In the genomic region with DNA sequence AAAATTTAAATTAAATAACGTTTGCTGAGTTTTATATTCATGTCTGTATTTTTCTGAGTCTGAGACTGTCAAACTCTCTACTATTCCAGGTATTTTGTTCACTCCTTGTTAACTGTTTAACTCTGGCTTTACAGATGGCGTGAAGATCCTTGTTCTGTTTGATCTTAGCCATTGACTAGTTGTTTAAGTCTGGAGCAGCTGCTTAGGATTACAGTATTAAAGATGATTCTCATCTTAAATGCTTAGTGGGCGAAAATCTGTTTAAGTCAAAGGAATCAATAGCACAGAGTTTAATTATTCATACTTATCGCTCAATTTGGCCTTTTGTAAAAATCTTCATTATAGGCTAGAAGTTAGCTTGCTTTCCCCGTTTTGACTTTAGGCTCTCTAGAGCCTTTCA, we compare ENCODE assay signal across 15 cellular contexts. TPM values are rescaled to one million over a fixed set of nuclear protein-coding genes. Genes with fewer than 3 reads are reported as not detected.
DNase-seq lines count a peak whose midpoint lies in the region; ATAC-seq, FAIRE-seq and TF ChIP-seq lines count a peak whose summit lies in the region.
"Had no signal": no experiment of that assay in that cellular context is flagged by ENCODE, and none has a peak within 500 bp of the region (broad histone marks: within the 10 kb centered on the region; RNA-seq: fewer than 3 reads in every experiment).

No MANE protein-coding gene starts in this region.

- DNase-seq in BJ (ENCODE audit: low read depth) (no peak), fibroblast of villous mesenchyme (ENCODE audit: low read depth) (peak; percentile 52), psoas muscle (no peak), SIG-M5 treated with dmso at 0.1 percent for 504 hours (lab: John Stamatoyannopoulos, UW; ENCODE audit: unreplicated experiment) (no peak), NCI-H2081 treated with DMSO at 0.1 percent for 48 hours (lab: John Stamatoyannopoulos, UW) (no peak)
- DNase-seq: activated CD8-positive, alpha-beta memory T cell treated with anti-CD3 and anti-CD28 coated beads for 24 hours; activated naive CD8-positive, alpha-beta T cell treated with anti-CD3 and anti-CD28 coated beads, Interleukin-2, amount 50 U/mL, for 24 hours; MV-4-11; NCI-H748 treated with DMSO at 0.1 percent for 48 hours; SW 1271 had no signal

- peaks cover 5% of the 10 kb centered on the region for H3K4me1 ChIP-seq in psoas muscle
- H3K4me1 ChIP-seq: BLaER1 had no signal

- POLR2A ChIA-PET in BJ (lab: Charles Lee) = interaction anchor here (0.6 kb wide), 1 partner anchor 1310 kb away, joined by 3 read pairs; no protein-coding TSS in a partner anchor

- WGBS in psoas muscle, 3 donors = 35 to 53% (median 36%) methylated on average over 5 of the region's 5 CpGs

- peak; percentile 55 for FAIRE-seq in TTC549 (lab: Jason Lieb, UNC)

- peaks cover 10% of the 10 kb centered on the region for H3K9me3 ChIP-seq in psoas muscle
- H3K9me3 ChIP-seq: HAP-1 had no signal

- CTCF ChIA-PET in BJ (lab: Yijun Ruan, JAX) = interaction anchor here (1.3 kb wide), 1 partner anchor 9 kb away, joined by 3 read pairs; no protein-coding TSS in a partner anchor

- no peak for TF ChIP-seq CTCF in BJ (IDR thresholded peaks at IDR 0.05; ENCODE audit: insufficient read depth, low read depth, low read length)
- no peak for TF ChIP-seq CTCF in fibroblast of villous mesenchyme (IDR thresholded peaks at IDR 0.05; ENCODE audit: insufficient read depth, low read depth, low read length)
- TF ChIP-seq CTCF in psoas muscle (IDR thresholded peaks at IDR 0.05) = no peak

- H3K27ac ChIP-seq in psoas muscle = peak overlapping the region; percentile 92
- H3K27ac ChIP-seq: BLaER1 had no signal

- H3K4me3 ChIP-seq in BJ (ENCODE audit: low read depth, low read length) = peak overlapping the region; percentile 9; the same call in 1 of the 2 replicates
- peak overlapping the region; percentile 82 for H3K4me3 ChIP-seq in fibroblast of villous mesenchyme (ENCODE audit: low read depth, low read length)
- peak overlapping the region; percentile 85 for H3K4me3 ChIP-seq in psoas muscle
- H3K4me3 ChIP-seq: BLaER1, HAP-1 had no signal

- no peaks in the 10 kb centered on the region; the same call in 1 of the 2 replicates for H3K36me3 ChIP-seq in BJ (ENCODE audit: control insufficient read depth, insufficient read depth, low read length)
- no peaks in the 10 kb centered on the region for H3K36me3 ChIP-seq in psoas muscle (ENCODE audit: insufficient read depth in 1 of 2, low read depth in 1 of 2)
- H3K36me3 ChIP-seq: HAP-1 had no signal

- intact Hi-C loops in psoas muscle (cut with DNase I) = loop anchor here in 1 of 2 donors (5.0 kb wide), 2 partner anchors 67 to 162 kb away; partner anchors contain the start of gene LTV1

- H3K27me3 ChIP-seq in BJ (ENCODE audit: control insufficient read depth, insufficient read depth, low read length) (no peaks in the 10 kb centered on the region), psoas muscle (ENCODE audit: insufficient read depth in 3 of 3, low read length in 2 of 3) (no peaks in the 10 kb centered on the region)

- ATAC-seq in psoas muscle (no peak), GM21529 (IDR thresholded peaks at IDR 0.05; ENCODE audit: unreplicated experiment) (no peak), GM18873 (IDR thresholded peaks at IDR 0.05; ENCODE audit: low FRiP score, unreplicated experiment) (no peak)
- ATAC-seq: activated naive CD8-positive, alpha-beta T cell treated with anti-CD3 and anti-CD28 coated beads, Interleukin-2, amount 50 U/mL, for 24 hours had no signal

RNA-seq across cellular contexts. Expression of gene PHACTR2, which starts 2.4 kb away (rescaled TPM):
- polyA plus RNA-seq in BJ (2011; rRNA removed) = 26.0 and 30.6 TPM in 2 replicates
- polyA minus RNA-seq in BJ (2011; rRNA and poly(A)+ RNA removed) = 37.1 and 39.1 TPM in 2 replicates
- total RNA-seq in fibroblast of villous mesenchyme = 51.4 and 62.5 TPM in 2 replicates
- total RNA-seq in psoas muscle = 10 to 100 TPM; 30.0 to 48.8 (median 39.5) TPM
- 1 to 10 TPM; 3.4 to 6.5 (median 4.6) TPM for polyA plus RNA-seq in psoas muscle

Comparison
In these comparisons a context has a peak if more than half of its experiments do, and no peak if none do; other contexts are left out.
1. H3K4me3 ChIP-seq: peak in every context shown above with its lines; median percentile 85 in psoas muscle; 82 in fibroblast of villous mesenchyme; 9 in BJ.